Comparison of ENCODE assay signal across 18 cellular contexts in genomic region chr10:132524443-132525285, GRCh38.
"Had no signal": no experiment of that assay in that cellular context is flagged by ENCODE, and none has a peak within 500 bp of the region (broad histone marks: within the 10 kb centered on the region; RNA-seq: fewer than 3 reads in every experiment).

No MANE protein-coding gene starts in this region.

- H3K27me3 ChIP-seq: cardiac muscle cell, colonic mucosa had no signal

- H3K9me3 Mint-ChIP-seq: activated CD4-positive, alpha-beta T cell treated with anti-CD3 and anti-CD28 coated beads, Interleukin-2, amount 10 ng/mL, durations not matched to agents 7 days and 5 days; activated T-helper 2 cell treated with anti-CD3 and anti-CD28 coated beads, Interferon-gamma antibody, Interleukin-2, Interleukin-4, amounts not matched to agents 10 μg/mL and 5 μg/mL and 100 μg/mL, durations not matched to agents 14 hours and 24 hours and 36 hours; T-cell had no signal

- DNase-seq: activated CD4-positive, alpha-beta T cell treated with anti-CD3 and anti-CD28 coated beads, Interleukin-2, amount 10 ng/mL, durations not matched to agents 7 days and 5 days; activated CD8-positive, alpha-beta memory T cell treated with anti-CD3 and anti-CD28 coated beads for 24 hours; colonic mucosa; effector CD4-positive, alpha-beta T cell; naive B cell; occipital lobe; stimulated activated CD4-positive, alpha-beta T cell treated with anti-CD3 and anti-CD28 coated beads, Interleukin-15, amount 100 ng/mL, for 24 hours; stimulated activated CD4-positive, alpha-beta T cell treated with anti-CD3 and anti-CD28 coated beads, Interleukin-4, amount 100 ng/mL, for 24 hours; stomach; T-cell; WERI-Rb-1 had no signal

- H3K27ac Mint-ChIP-seq: activated CD4-positive, alpha-beta T cell treated with anti-CD3 and anti-CD28 coated beads, Interleukin-2, amount 10 ng/mL, durations not matched to agents 7 days and 5 days; activated T-helper 2 cell treated with anti-CD3 and anti-CD28 coated beads, Interferon-gamma antibody, Interleukin-2, Interleukin-4, amounts not matched to agents 10 μg/mL and 5 μg/mL and 100 μg/mL, durations not matched to agents 14 hours and 24 hours and 36 hours; naive B cell; T-cell had no signal

- H3K27ac ChIP-seq: cardiac muscle cell, colonic mucosa, epithelial cell of prostate, gastrocnemius medialis, RWPE1, SK-N-MC, stomach, WERI-Rb-1 had no signal

- H3K9me3 ChIP-seq: colonic mucosa, gastrocnemius medialis, stomach had no signal

- H3K4me1 ChIP-seq: colonic mucosa had no signal

- ATAC-seq: gastrocnemius medialis, T-cell had no signal

- H3K36me3 ChIP-seq: cardiac muscle cell, colonic mucosa, gastrocnemius medialis, stomach, WERI-Rb-1 had no signal

- H3K4me3 Mint-ChIP-seq: activated CD4-positive, alpha-beta T cell treated with anti-CD3 and anti-CD28 coated beads, Interleukin-2, amount 10 ng/mL, durations not matched to agents 7 days and 5 days; naive B cell; T-cell had no signal

- H3K4me1 Mint-ChIP-seq: activated CD4-positive, alpha-beta T cell treated with anti-CD3 and anti-CD28 coated beads, Interleukin-2, amount 10 ng/mL, durations not matched to agents 7 days and 5 days; naive B cell; T-cell had no signal

- H3K4me3 ChIP-seq: cardiac muscle cell, colonic mucosa, gastrocnemius medialis, lung, SK-N-MC, stomach had no signal

- H3K36me3 Mint-ChIP-seq: naive B cell, T-cell had no signal
